In the genomic region with DNA sequence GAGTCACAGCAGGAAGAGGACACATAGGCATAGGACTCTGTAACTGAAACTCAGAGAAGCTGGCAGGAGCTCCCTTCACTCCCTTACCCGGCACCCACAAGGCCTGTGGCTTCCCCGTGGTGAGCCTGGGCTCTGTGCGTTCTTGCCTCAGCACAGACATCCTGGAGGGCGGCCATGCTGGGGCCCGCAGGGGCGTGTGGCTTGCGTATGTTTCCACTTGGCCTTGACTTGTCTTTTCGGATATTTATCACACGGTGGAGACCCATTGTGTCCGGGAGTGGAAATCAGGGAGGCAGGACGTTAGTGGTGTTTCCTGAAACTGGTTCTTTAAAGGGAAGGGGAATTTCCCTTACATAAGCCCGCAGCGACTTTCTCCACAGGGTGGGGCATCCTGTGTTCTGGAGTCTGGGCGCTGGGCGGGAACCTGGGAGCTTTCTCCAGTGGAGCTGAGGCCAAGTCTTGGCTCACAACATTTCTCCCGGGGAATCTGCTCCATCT, we compare ENCODE assay signal across 8 cellular contexts. TPM values are rescaled to one million over a fixed set of nuclear protein-coding genes. Genes with fewer than 3 reads are reported as not detected.
A peak's percentile ranks its signal among the peaks of the same experiment; 100 is the strongest.
DNase-seq lines count a peak whose midpoint lies in the region; ATAC-seq and TF ChIP-seq lines count a peak whose summit lies in the region.

No MANE protein-coding gene starts in this region.

- no peak overlapping the region for H2AK5ac ChIP-seq in H9 (ENCODE audit: insufficient read length, low read length)

- no peak overlapping the region for H2BK120ac ChIP-seq in H9 (ENCODE audit: low read depth, low read length, poor library complexity, severe bottlenecking)

- no peak overlapping the region for H3K18ac ChIP-seq in H9 (ENCODE audit: insufficient read length, low read depth, low read length)

- TF ChIP-seq CTCF in Calu3 (IDR thresholded peaks at IDR 0.05; ENCODE audit: unreplicated experiment) (no peak), H9 (conservative IDR thresholded peaks at IDR 0.05) (no peak), Peyer's patch (IDR thresholded peaks at IDR 0.05) (no peak)

- intact Hi-C loops in Calu3 (cut with micrococcal nuclease; ENCODE audit: unreplicated experiment): no loop called here
- intact Hi-C loops in naive thymus-derived CD4-positive, alpha-beta T cell (cut with micrococcal nuclease): no loop called here

- peak; percentile 79 for ATAC-seq in naive thymus-derived CD4-positive, alpha-beta T cell

- H3K27ac Mint-ChIP-seq in Calu3 (ENCODE audit: unreplicated experiment): peak overlapping the region; percentile 51
- H3K27ac Mint-ChIP-seq in H9: peak overlapping the region in 2 of 3 experiments; percentile 67 to 88; a peak in 3 of 7 replicates
- H3K27ac Mint-ChIP-seq in naive thymus-derived CD4-positive, alpha-beta T cell: peak overlapping the region in 7 of 9 donors; percentile 7 to 79 (median 54)

- DNase-seq in Calu3: peak; percentile 43
- no peak for DNase-seq in H9
- DNase-seq in Peyer's patch: peak; percentile 35 to 81 (median 61)
- DNase-seq in naive thymus-derived CD4-positive, alpha-beta T cell: peak in 7 of 9 donors; percentile 21 to 56 (median 27)
- DNase-seq in ureter (ENCODE audit: low spot score): peak; percentile 73
- DNase-seq in DMS114 treated with DMSO at 0.1 percent for 48 hours (lab: John Stamatoyannopoulos, UW; ENCODE audit: unreplicated experiment): no peak
- DNase-seq in NCI-H187 treated with DMSO at 0.1 percent for 48 hours (lab: John Stamatoyannopoulos, UW): no peak

- no peak overlapping the region for H4K8ac ChIP-seq in H9 (replicated peaks; ENCODE audit: insufficient read length, low read depth, low read length)

- no peak overlapping the region for H3K4me2 ChIP-seq in H9 (ENCODE audit: insufficient read depth, insufficient read length, low read length)

- H3K27me3 Mint-ChIP-seq in Calu3 (ENCODE audit: unreplicated experiment) (no peaks in the 10 kb centered on the region), H9 (ENCODE audit: low read depth) (no peaks in the 10 kb centered on the region; the same call in 1 of the 2 replicates)
- H3K27me3 Mint-ChIP-seq in naive thymus-derived CD4-positive, alpha-beta T cell: peaks cover 0 to 36% (median 3%) of the 10 kb centered on the region in 5 donors

- peaks cover 77% of the 10 kb centered on the region for H3K36me3 Mint-ChIP-seq in Calu3 (ENCODE audit: insufficient read depth, unreplicated experiment)
- peaks cover 5 to 22% (median 18%) of the 10 kb centered on the region in 3 experiments; a peak in 6 of 7 replicates for H3K36me3 Mint-ChIP-seq in H9 (ENCODE audit: insufficient read depth in 1 of 3, low read depth in 3 of 3)
- H3K36me3 Mint-ChIP-seq in naive thymus-derived CD4-positive, alpha-beta T cell: peaks cover 0 to 28% (median 15%) of the 10 kb centered on the region in 5 donors

- no peak overlapping the region for H2AFZ ChIP-seq in H9 (ENCODE audit: low read length)

- CTCF ChIA-PET in Calu3 (lab: Charles Lee): interaction anchor here (0.8 to 1.6 kb wide), 4 partner anchors 8 to 165 kb away, joined by 3 to 8 read pairs (median 4); no protein-coding TSS in a partner anchor
- CTCF ChIA-PET in naive thymus-derived CD4-positive, alpha-beta T cell (lab: Charles Lee): no interaction called here

- no peak overlapping the region for H3K56ac ChIP-seq in H9 (ENCODE audit: insufficient read length, low read depth, low read length)

- H4K5ac ChIP-seq in H9 (ENCODE audit: insufficient read length, low read depth, low read length): no peak overlapping the region

- H3K4ac ChIP-seq in H9 (ENCODE audit: low read depth, low read length): no peak overlapping the region

- H3T11ph ChIP-seq in H9 (ENCODE audit: low read length): no peak overlapping the region

- no peak overlapping the region for H3K23ac ChIP-seq in H9 (ENCODE audit: insufficient read length, low read depth, low read length)

- H3K4me3 Mint-ChIP-seq in Calu3 (ENCODE audit: low read depth, unreplicated experiment): peak overlapping the region; percentile 24
- no peak overlapping the region for H3K4me3 Mint-ChIP-seq in H9
- H3K4me3 Mint-ChIP-seq in naive thymus-derived CD4-positive, alpha-beta T cell: peak overlapping the region in 7 of 10 donors; percentile 41 to 68 (median 55)

- H3K9ac ChIP-seq in H9 (ENCODE audit: extremely low read depth, insufficient read length, low read length) (no peak overlapping the region), duodenal mucosa (ENCODE audit: low read depth in 1 of 2, low read length in 2 of 2) (peak overlapping the region; percentile 29 to 32)

- no peaks in the 10 kb centered on the region for H3K9me3 ChIP-seq in H9 (ENCODE audit: control insufficient read depth, low read depth, low read length)
- H3K9me3 ChIP-seq in Peyer's patch: no peaks in the 10 kb centered on the region
- H3K9me3 ChIP-seq in duodenal mucosa (ENCODE audit: control insufficient read depth in 1 of 2, low read length in 2 of 2): no peaks in the 10 kb centered on the region
- H3K9me3 ChIP-seq in naive thymus-derived CD4-positive, alpha-beta T cell (ENCODE audit: control insufficient read depth in 2 of 3, low read length in 3 of 3): no peaks in the 10 kb centered on the region

- H3K4me1 Mint-ChIP-seq in Calu3 (ENCODE audit: low read depth, unreplicated experiment): peaks cover 32% of the 10 kb centered on the region
- peaks cover 15 to 16% of the 10 kb centered on the region in 2 experiments for H3K4me1 Mint-ChIP-seq in H9
- peaks cover 14 to 32% (median 20%) of the 10 kb centered on the region in 7 donors for H3K4me1 Mint-ChIP-seq in naive thymus-derived CD4-positive, alpha-beta T cell

- H3K23me2 ChIP-seq in H9 (ENCODE audit: insufficient read length, low read depth, low read length, poor library complexity, severe bottlenecking): no peaks in the 10 kb centered on the region

- H3K36me3 ChIP-seq in Peyer's patch: peaks cover 0 to 13% (median 0%) of the 10 kb centered on the region in 3 donors
- H3K36me3 ChIP-seq in duodenal mucosa (ENCODE audit: control insufficient read depth in 1 of 2, insufficient read depth in 2 of 2, low read length in 2 of 2): peaks cover 21 to 27% of the 10 kb centered on the region in 2 donors
- peaks cover 6 to 19% (median 13%) of the 10 kb centered on the region in 3 experiments for H3K36me3 ChIP-seq in naive thymus-derived CD4-positive, alpha-beta T cell (ENCODE audit: control insufficient read depth in 2 of 3, insufficient read depth in 3 of 3, low read length in 3 of 3)

- H2BK5ac ChIP-seq in H9 (ENCODE audit: insufficient read length, low read length): no peak overlapping the region

- H3K27me3 ChIP-seq in H9 (ENCODE audit: insufficient read depth, low read length) (no peaks in the 10 kb centered on the region), Peyer's patch (no peaks in the 10 kb centered on the region), duodenal mucosa (ENCODE audit: control insufficient read depth in 1 of 2, insufficient read depth in 2 of 2, low read length in 2 of 2) (no peaks in the 10 kb centered on the region)
- H3K27me3 ChIP-seq in naive thymus-derived CD4-positive, alpha-beta T cell (ENCODE audit: control insufficient read depth in 2 of 2, insufficient read depth in 2 of 2, low read length in 2 of 2): no peaks in the 10 kb centered on the region

- peak overlapping the region in 3 of 4 donors; percentile 4 to 15 (median 8) for H3K4me3 ChIP-seq in Peyer's patch
- peak overlapping the region; percentile 31 to 65 for H3K4me3 ChIP-seq in duodenal mucosa (ENCODE audit: low read depth in 1 of 2, low read length in 2 of 2)
- H3K4me3 ChIP-seq in naive thymus-derived CD4-positive, alpha-beta T cell (ENCODE audit: low read length): no peak overlapping the region

- no peaks in the 10 kb centered on the region for H3K79me1 ChIP-seq in H9 (ENCODE audit: insufficient read depth, low read depth, low read length, poor library complexity, severe bottlenecking)

- H3K14ac ChIP-seq in H9 (ENCODE audit: insufficient read depth, low read length): no peak overlapping the region

- H3K27ac ChIP-seq in H9 (ENCODE audit: insufficient read length, low read depth, low read length) (no peak overlapping the region), Peyer's patch (peak overlapping the region; percentile 57 to 73 (median 70)), duodenal mucosa (ENCODE audit: low read depth, low read length) (peak overlapping the region; percentile 75)
- no peak overlapping the region for H3K27ac ChIP-seq in naive thymus-derived CD4-positive, alpha-beta T cell (ENCODE audit: low read depth, low read length)

- BruUV-seq in Calu3 (replicated peaks; lab: Mats Ljungman, UMichigan): no TSS peak

- no peak overlapping the region for H2BK20ac ChIP-seq in H9 (ENCODE audit: low read depth, low read length, poor library complexity, severe bottlenecking)

- no peaks in the 10 kb centered on the region for H3K79me2 ChIP-seq in H9 (ENCODE audit: insufficient read depth, low read length)

- H3K4me1 ChIP-seq in H9 (ENCODE audit: insufficient read depth, low read length) (no peaks in the 10 kb centered on the region), Peyer's patch (peaks cover 0 to 13% (median 5%) of the 10 kb centered on the region in 4 donors), duodenal mucosa (ENCODE audit: control insufficient read depth in 1 of 2, insufficient read depth in 2 of 2, low read length in 2 of 2) (peaks cover 10 to 17% of the 10 kb centered on the region in 2 donors)
- no peaks in the 10 kb centered on the region for H3K4me1 ChIP-seq in naive thymus-derived CD4-positive, alpha-beta T cell (ENCODE audit: control insufficient read depth in 2 of 2, insufficient read depth in 2 of 2, low read length in 2 of 2)

- H3K9me3 Mint-ChIP-seq in Calu3 (ENCODE audit: low read depth, unreplicated experiment): no peaks in the 10 kb centered on the region
- H3K9me3 Mint-ChIP-seq in H9: no peaks in the 10 kb centered on the region
- no peaks in the 10 kb centered on the region for H3K9me3 Mint-ChIP-seq in naive thymus-derived CD4-positive, alpha-beta T cell

- no peak overlapping the region for H4K91ac ChIP-seq in H9 (ENCODE audit: insufficient read length, low read depth, low read length)

- no peak overlapping the region for H2BK15ac ChIP-seq in H9 (ENCODE audit: low read depth, low read length)

- no peak for TF ChIP-seq POLR2A in Peyer's patch (IDR thresholded peaks at IDR 0.05)

- H2BK12ac ChIP-seq in H9 (ENCODE audit: insufficient read length, low read depth, low read length): no peak overlapping the region

- no CpG with 5 or more reads among the region's 16 CpGs for whole genome bisulfite sequencing in H9 (ENCODE audit: extremely low coverage, insufficient read length, low lambda C conversion rate)

- POLR2A ChIA-PET in naive thymus-derived CD4-positive, alpha-beta T cell (lab: Charles Lee): no interaction called here

- H4K20me1 ChIP-seq in H9 (ENCODE audit: control insufficient read depth, insufficient read depth, insufficient read length): no peaks in the 10 kb centered on the region

RNA-seq across cellular contexts. Expression of gene EML6, which starts 49.9 kb away (rescaled TPM):
- total RNA-seq in Calu3 (2022) (0.45 and 1.1 TPM in 2 replicates), H9 (2021) (0.64 and 1.5 TPM in 2 replicates), Peyer's patch (10 to 100 TPM in 1 of 4 donors, 1 to 10 TPM in 3; 5.9 to 11.0 (median 7.9) TPM), ureter (5.4 TPM)
- total RNA-seq in naive thymus-derived CD4-positive, alpha-beta T cell: 1 to 10 TPM in 3 of 5 experiments, under 1 TPM in 2; 0.32 to 2.5 (median 1.5) TPM
- polyA plus RNA-seq in naive thymus-derived CD4-positive, alpha-beta T cell: not detected

Comparison
In these comparisons a context has a peak if more than half of its experiments do, and no peak if none do; other contexts are left out.
1. DNase-seq: peak in Calu3 (single experiment), Peyer's patch (3 of 3), naive thymus-derived CD4-positive, alpha-beta T cell (7 of 9) and ureter (single experiment); none in H9 (single experiment), DMS114 treated with DMSO at 0.1 percent for 48 hours (single experiment) and NCI-H187 treated with DMSO at 0.1 percent for 48 hours (single experiment).
2. H3K4me3 Mint-ChIP-seq: peak in Calu3 (single experiment) and naive thymus-derived CD4-positive, alpha-beta T cell (7 of 10); none in H9 (0 of 2).
3. H3K27ac ChIP-seq: peak in Peyer's patch (4 of 4) and duodenal mucosa (single experiment); none in H9 (single experiment) and naive thymus-derived CD4-positive, alpha-beta T cell (single experiment).
4. Peak in every context shown above with its lines, with median percentiles within 50 percentile points of each other: H3K27ac Mint-ChIP-seq.